ENCODE assay signal across 13 cellular contexts in the genomic region with DNA sequence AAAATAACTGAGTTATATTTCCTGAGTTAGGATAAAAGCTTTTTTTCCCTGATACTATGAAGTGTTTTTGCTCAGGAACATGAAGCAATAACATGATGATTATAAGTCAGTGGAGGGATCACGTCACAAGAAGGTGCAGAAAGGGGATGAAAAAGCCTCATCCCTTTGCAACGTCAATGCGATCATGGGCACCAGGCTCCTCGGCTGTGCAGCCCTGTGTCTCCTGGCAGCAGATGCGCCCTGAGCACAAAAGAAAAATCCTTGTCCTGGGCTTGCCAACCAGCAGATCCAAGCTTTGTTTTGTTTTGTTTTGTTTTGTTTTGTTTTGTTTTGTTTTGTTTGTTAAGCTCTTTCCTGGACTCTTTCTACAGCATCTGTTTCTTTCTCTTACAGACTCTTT.
DNase-seq lines count a peak whose midpoint lies in the region; ATAC-seq and TF ChIP-seq lines count a peak whose summit lies in the region.
"Had no signal": no experiment of that assay in that cellular context is flagged by ENCODE, and none has a peak within 500 bp of the region (broad histone marks: within the 10 kb centered on the region; RNA-seq: fewer than 3 reads in every experiment).

No MANE protein-coding gene starts in this region.

- ATAC-seq in T-helper 17 cell (peak; percentile 42), naive B cell (ENCODE audit: low read depth in 2 of 2) (peak in 1 of 2 donors; percentile 38), HG02623 (IDR thresholded peaks at IDR 0.05; ENCODE audit: unreplicated experiment) (no peak)

- DNase-seq in NCI-H2081 (lab: John Stamatoyannopoulos, UW) (peak; percentile 27 to 33), NCI-H2081 treated with DMSO at 0.1 percent for 48 hours (lab: John Stamatoyannopoulos, UW) (no peak), T-helper 17 cell (no peak), naive B cell (no peak), sigmoid colon (no peak), esophagus squamous epithelium (lab: John Stamatoyannopoulos, UW) (no peak)
- DNase-seq: NCI-H446 had no signal

- WGBS in sigmoid colon, 2 donors, result 42 to 50% methylated on average over 5 of the region's 5 CpGs
- WGBS in esophagus squamous epithelium, 2 donors, result 35 to 38% methylated on average over 5 of the region's 5 CpGs

- H3K4me3 ChIP-seq in GM12875 (ENCODE audit: low read depth, low read length), result peak overlapping the region; percentile 16
- no peak overlapping the region for H3K4me3 ChIP-seq in sigmoid colon
- H3K4me3 ChIP-seq in esophagus squamous epithelium, result no peak overlapping the region
- H3K4me3 ChIP-seq: lung had no signal

- H3K36me3 ChIP-seq in sigmoid colon, result no peaks in the 10 kb centered on the region
- H3K36me3 ChIP-seq in esophagus squamous epithelium, result no peaks in the 10 kb centered on the region
- H3K36me3 ChIP-seq: neutrophil had no signal

- no peaks in the 10 kb centered on the region for H3K36me3 Mint-ChIP-seq in T-helper 17 cell (ENCODE audit: low read depth)
- H3K36me3 Mint-ChIP-seq in naive B cell, result no peaks in the 10 kb centered on the region

- H3K4me1 Mint-ChIP-seq in T-helper 17 cell (peaks cover 2% of the 10 kb centered on the region), naive B cell (peaks cover 9 to 11% (median 10%) of the 10 kb centered on the region in 3 donors)

- H3K27ac Mint-ChIP-seq in T-helper 17 cell (peak overlapping the region; percentile 29), naive B cell (peak overlapping the region in 1 of 6 donors; percentile 53)

- H3K4me1 ChIP-seq in sigmoid colon, result no peaks in the 10 kb centered on the region
- H3K4me1 ChIP-seq in esophagus squamous epithelium, result no peaks in the 10 kb centered on the region

- H3K9me3 ChIP-seq in T-helper 17 cell (ENCODE audit: control insufficient read depth, low read length, poor library complexity, severe bottlenecking), result no peaks in the 10 kb centered on the region
- H3K9me3 ChIP-seq in sigmoid colon, result no peaks in the 10 kb centered on the region
- no peaks in the 10 kb centered on the region for H3K9me3 ChIP-seq in esophagus squamous epithelium
- H3K9me3 ChIP-seq: neutrophil had no signal

- H3K4me3 Mint-ChIP-seq in T-helper 17 cell (no peak overlapping the region), naive B cell (peak overlapping the region in 7 of 8 donors; percentile 58 to 87 (median 75))

- H3K27ac ChIP-seq in sigmoid colon (no peak overlapping the region), esophagus squamous epithelium (no peak overlapping the region)
- H3K27ac ChIP-seq: 22Rv1, neutrophil, RWPE1 had no signal

- TF ChIP-seq POLR2A in sigmoid colon (IDR thresholded peaks at IDR 0.05), result no peak
- TF ChIP-seq POLR2A in esophagus squamous epithelium (IDR thresholded peaks at IDR 0.05), result no peak

- no peak for TF ChIP-seq CTCF in GM12875 (IDR thresholded peaks at IDR 0.05; ENCODE audit: borderline replicate concordance, insufficient read depth, low read depth, low read length)
- TF ChIP-seq CTCF in sigmoid colon (IDR thresholded peaks at IDR 0.05), result no peak
- TF ChIP-seq CTCF in esophagus squamous epithelium (IDR thresholded peaks at IDR 0.05), result no peak

- no peak for TF ChIP-seq EP300 in sigmoid colon (IDR thresholded peaks at IDR 0.05)

- peaks cover 0 to 19% (median 0%) of the 10 kb centered on the region in 3 donors for H3K27me3 ChIP-seq in sigmoid colon
- H3K27me3 ChIP-seq in esophagus squamous epithelium, result peaks cover 0 to 8% (median 0%) of the 10 kb centered on the region in 4 donors

- intact Hi-C loops in sigmoid colon (cut with DNase I) (no loop called here), esophagus squamous epithelium (cut with DNase I) (no loop called here)

- H3K27me3 Mint-ChIP-seq in T-helper 17 cell (peaks cover 7% of the 10 kb centered on the region), naive B cell (peaks cover 41 to 48% (median 41%) of the 10 kb centered on the region in 3 donors)

- H3K9me3 Mint-ChIP-seq in naive B cell, result no peaks in the 10 kb centered on the region

Comparison
In these comparisons a context has a peak if more than half of its experiments do, and no peak if none do; other contexts are left out.
1. DNase-seq: peak in NCI-H2081 (2 of 2); none in NCI-H2081 treated with DMSO at 0.1 percent for 48 hours (single experiment), T-helper 17 cell (0 of 3), naive B cell (single experiment), sigmoid colon (single experiment) and esophagus squamous epithelium (single experiment).